ENCODE assay signal across 1 cellular context in the genomic region with DNA sequence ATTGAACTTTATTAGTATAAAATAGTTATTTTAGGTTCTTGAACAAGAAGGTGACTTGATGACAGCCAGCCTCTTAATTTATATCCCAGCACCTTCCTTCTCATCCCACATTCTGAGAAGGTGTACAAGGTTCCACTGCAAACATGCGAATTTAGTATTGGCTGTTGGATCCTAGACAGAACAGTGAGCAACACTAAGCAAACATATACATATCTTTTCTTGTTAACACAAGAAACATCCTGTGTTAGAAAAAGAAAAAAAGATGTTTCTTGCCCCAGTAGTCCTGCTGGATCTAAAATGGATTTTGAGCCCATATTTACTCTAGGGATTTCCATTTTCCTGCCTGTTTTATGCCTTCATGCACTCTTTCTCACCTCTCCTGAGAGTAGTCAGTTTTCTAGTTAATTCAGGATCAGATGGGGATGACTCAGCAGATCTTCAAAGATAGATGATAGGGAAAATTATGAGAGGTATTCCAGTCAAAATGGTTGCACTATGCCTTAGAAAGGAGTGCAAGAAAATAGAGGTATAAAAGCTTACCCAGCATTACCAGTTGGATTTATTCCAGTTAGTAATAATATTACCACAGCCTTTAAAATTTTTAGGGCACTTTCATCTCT.
TF ChIP-seq lines count a peak whose summit lies in the region.

No MANE protein-coding gene starts in this region.

TF ChIP-seq in GM23338, 12 proteins besides CTCF, POLR2A, EP300 and RAD21 (continued from another document):
- TF ChIP-seq, protein P1, sequence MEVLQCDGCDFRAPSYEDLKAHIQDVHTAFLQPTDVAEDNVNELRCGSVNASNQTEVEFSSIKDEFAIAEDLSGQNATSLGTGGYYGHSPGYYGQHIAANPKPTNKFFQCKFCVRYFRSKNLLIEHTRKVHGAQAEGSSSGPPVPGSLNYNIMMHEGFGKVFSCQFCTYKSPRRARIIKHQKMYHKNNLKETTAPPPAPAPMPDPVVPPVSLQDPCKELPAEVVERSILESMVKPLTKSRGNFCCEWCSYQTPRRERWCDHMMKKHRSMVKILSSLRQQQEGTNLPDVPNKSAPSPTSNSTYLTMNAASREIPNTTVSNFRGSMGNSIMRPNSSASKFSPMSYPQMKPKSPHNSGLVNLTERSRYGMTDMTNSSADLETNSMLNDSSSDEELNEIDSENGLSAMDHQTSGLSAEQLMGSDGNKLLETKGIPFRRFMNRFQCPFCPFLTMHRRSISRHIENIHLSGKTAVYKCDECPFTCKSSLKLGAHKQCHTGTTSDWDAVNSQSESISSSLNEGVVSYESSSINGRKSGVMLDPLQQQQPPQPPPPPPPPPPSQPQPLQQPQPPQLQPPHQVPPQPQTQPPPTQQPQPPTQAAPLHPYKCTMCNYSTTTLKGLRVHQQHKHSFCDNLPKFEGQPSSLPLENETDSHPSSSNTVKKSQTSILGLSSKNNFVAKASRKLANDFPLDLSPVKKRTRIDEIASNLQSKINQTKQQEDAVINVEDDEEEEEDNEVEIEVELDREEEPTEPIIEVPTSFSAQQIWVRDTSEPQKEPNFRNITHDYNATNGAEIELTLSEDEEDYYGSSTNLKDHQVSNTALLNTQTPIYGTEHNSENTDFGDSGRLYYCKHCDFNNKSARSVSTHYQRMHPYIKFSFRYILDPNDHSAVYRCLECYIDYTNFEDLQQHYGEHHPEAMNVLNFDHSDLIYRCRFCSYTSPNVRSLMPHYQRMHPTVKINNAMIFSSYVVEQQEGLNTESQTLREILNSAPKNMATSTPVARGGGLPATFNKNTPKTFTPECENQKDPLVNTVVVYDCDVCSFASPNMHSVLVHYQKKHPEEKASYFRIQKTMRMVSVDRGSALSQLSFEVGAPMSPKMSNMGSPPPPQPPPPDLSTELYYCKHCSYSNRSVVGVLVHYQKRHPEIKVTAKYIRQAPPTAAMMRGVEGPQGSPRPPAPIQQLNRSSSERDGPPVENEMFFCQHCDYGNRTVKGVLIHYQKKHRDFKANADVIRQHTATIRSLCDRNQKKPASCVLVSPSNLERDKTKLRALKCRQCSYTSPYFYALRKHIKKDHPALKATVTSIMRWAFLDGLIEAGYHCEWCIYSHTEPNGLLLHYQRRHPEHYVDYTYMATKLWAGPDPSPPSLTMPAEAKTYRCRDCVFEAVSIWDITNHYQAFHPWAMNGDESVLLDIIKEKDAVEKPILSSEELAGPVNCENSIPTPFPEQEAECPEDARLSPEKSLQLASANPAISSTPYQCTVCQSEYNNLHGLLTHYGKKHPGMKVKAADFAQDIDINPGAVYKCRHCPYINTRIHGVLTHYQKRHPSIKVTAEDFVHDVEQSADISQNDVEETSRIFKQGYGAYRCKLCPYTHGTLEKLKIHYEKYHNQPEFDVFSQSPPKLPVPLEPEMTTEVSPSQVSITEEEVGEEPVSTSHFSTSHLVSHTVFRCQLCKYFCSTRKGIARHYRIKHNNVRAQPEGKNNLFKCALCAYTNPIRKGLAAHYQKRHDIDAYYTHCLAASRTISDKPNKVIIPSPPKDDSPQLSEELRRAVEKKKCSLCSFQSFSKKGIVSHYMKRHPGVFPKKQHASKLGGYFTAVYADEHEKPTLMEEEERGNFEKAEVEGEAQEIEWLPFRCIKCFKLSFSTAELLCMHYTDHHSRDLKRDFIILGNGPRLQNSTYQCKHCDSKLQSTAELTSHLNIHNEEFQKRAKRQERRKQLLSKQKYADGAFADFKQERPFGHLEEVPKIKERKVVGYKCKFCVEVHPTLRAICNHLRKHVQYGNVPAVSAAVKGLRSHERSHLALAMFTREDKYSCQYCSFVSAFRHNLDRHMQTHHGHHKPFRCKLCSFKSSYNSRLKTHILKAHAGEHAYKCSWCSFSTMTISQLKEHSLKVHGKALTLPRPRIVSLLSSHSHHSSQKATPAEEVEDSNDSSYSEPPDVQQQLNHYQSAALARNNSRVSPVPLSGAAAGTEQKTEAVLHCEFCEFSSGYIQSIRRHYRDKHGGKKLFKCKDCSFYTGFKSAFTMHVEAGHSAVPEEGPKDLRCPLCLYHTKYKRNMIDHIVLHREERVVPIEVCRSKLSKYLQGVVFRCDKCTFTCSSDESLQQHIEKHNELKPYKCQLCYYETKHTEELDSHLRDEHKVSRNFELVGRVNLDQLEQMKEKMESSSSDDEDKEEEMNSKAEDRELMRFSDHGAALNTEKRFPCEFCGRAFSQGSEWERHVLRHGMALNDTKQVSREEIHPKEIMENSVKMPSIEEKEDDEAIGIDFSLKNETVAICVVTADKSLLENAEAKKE (CRISPR knock-in tag; IDR thresholded peaks at IDR 0.05): no peak
- no peak for TF ChIP-seq POLR2AphosphoS5 (IDR thresholded peaks at IDR 0.05; ENCODE audit: low read depth)
- no peak for TF ChIP-seq ZNF114 (CRISPR knock-in tag; IDR thresholded peaks at IDR 0.05)
- no peak for TF ChIP-seq CREB1 (CRISPR knock-in tag; IDR thresholded peaks at IDR 0.05; ENCODE audit: low read depth)
- no peak for TF ChIP-seq NANOG (IDR thresholded peaks at IDR 0.05; ENCODE audit: borderline replicate concordance)
- no peak for TF ChIP-seq EZH2 (IDR thresholded peaks at IDR 0.05; ENCODE audit: low read depth, unreplicated experiment)
- TF ChIP-seq EZH2phosphoT487 (IDR thresholded peaks at IDR 0.05; ENCODE audit: unreplicated experiment): no peak
- TF ChIP-seq, protein P2, sequence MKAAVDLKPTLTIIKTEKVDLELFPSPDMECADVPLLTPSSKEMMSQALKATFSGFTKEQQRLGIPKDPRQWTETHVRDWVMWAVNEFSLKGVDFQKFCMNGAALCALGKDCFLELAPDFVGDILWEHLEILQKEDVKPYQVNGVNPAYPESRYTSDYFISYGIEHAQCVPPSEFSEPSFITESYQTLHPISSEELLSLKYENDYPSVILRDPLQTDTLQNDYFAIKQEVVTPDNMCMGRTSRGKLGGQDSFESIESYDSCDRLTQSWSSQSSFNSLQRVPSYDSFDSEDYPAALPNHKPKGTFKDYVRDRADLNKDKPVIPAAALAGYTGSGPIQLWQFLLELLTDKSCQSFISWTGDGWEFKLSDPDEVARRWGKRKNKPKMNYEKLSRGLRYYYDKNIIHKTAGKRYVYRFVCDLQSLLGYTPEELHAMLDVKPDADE (IDR thresholded peaks at IDR 0.05): no peak
- TF ChIP-seq, protein P3, sequence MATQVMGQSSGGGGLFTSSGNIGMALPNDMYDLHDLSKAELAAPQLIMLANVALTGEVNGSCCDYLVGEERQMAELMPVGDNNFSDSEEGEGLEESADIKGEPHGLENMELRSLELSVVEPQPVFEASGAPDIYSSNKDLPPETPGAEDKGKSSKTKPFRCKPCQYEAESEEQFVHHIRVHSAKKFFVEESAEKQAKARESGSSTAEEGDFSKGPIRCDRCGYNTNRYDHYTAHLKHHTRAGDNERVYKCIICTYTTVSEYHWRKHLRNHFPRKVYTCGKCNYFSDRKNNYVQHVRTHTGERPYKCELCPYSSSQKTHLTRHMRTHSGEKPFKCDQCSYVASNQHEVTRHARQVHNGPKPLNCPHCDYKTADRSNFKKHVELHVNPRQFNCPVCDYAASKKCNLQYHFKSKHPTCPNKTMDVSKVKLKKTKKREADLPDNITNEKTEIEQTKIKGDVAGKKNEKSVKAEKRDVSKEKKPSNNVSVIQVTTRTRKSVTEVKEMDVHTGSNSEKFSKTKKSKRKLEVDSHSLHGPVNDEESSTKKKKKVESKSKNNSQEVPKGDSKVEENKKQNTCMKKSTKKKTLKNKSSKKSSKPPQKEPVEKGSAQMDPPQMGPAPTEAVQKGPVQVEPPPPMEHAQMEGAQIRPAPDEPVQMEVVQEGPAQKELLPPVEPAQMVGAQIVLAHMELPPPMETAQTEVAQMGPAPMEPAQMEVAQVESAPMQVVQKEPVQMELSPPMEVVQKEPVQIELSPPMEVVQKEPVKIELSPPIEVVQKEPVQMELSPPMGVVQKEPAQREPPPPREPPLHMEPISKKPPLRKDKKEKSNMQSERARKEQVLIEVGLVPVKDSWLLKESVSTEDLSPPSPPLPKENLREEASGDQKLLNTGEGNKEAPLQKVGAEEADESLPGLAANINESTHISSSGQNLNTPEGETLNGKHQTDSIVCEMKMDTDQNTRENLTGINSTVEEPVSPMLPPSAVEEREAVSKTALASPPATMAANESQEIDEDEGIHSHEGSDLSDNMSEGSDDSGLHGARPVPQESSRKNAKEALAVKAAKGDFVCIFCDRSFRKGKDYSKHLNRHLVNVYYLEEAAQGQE (IDR thresholded peaks at IDR 0.05; ENCODE audit: unreplicated experiment): no peak
